In the genomic region with DNA sequence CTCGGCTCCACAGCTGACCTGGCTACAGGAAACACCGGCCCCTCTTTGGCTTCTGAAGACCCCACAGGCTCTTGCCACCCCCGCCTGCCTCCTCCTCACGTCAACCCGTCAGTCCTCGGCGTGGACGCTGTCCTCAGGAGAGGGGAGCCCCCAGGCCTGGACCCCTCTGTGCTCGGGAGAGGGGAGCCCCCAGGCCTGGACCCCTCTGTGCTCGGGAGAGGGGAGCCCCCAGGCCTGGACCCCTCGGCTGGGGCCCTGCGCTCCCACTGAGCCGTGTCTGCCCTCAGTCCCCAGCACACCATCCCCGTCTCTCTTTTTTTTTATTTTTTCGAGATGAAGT, we compare ENCODE assay signal across 1 cellular context.
TF ChIP-seq lines count a peak whose summit lies in the region.

No MANE protein-coding gene starts in this region.

TF ChIP-seq in K562, 482 proteins besides CTCF, POLR2A, EP300 and RAD21:
- no peak for TF ChIP-seq ZNF224 (CRISPR knock-in tag; IDR thresholded peaks at IDR 0.05)
- TF ChIP-seq, protein P1, sequence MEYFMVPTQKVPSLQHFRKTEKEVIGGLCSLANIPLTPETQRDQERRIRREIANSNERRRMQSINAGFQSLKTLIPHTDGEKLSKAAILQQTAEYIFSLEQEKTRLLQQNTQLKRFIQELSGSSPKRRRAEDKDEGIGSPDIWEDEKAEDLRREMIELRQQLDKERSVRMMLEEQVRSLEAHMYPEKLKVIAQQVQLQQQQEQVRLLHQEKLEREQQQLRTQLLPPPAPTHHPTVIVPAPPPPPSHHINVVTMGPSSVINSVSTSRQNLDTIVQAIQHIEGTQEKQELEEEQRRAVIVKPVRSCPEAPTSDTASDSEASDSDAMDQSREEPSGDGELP (CRISPR knock-in tag; IDR thresholded peaks at IDR 0.05; ENCODE audit: borderline replicate concordance), result peak; percentile 6; the same call in 1 of the 2 replicates
